In genomic region chr13:51928231-51928630, GRCh38 we compare ENCODE assay signal across 1 cellular context.
TF ChIP-seq lines count a peak whose summit lies in the region.

No MANE protein-coding gene starts in this region.

TF ChIP-seq in HEK293, 187 proteins besides CTCF, POLR2A, EP300 and RAD21 (continued from another document and continues in another):
- TF ChIP-seq FEZF1 (tag by site-specific recombination; IDR thresholded peaks at IDR 0.05): no peak
- TF ChIP-seq ZNF18 (tag by site-specific recombination; IDR thresholded peaks at IDR 0.05): no peak
- no peak for TF ChIP-seq ZNF416 (tag by site-specific recombination; IDR thresholded peaks at IDR 0.05)
- no peak for TF ChIP-seq ZNF837 (tag by site-specific recombination; IDR thresholded peaks at IDR 0.05)
- TF ChIP-seq ZNF112 (tag by site-specific recombination; IDR thresholded peaks at IDR 0.05): no peak
- 0 out of 2 replicates have a peak, but pooled peaks have one; percentile 37 for TF ChIP-seq ZFP69B (tag by site-specific recombination; IDR thresholded peaks at IDR 0.05)
- no peak for TF ChIP-seq ZNF239 (tag by site-specific recombination; IDR thresholded peaks at IDR 0.05)
- no peak for TF ChIP-seq OVOL3 (tag by site-specific recombination; IDR thresholded peaks at IDR 0.05)
- no peak for TF ChIP-seq ZNF768 (tag by site-specific recombination; IDR thresholded peaks at IDR 0.05)
- no peak for TF ChIP-seq MYNN (tag by site-specific recombination; IDR thresholded peaks at IDR 0.05; ENCODE audit: borderline replicate concordance)
- TF ChIP-seq ZNF510 (tag by site-specific recombination; IDR thresholded peaks at IDR 0.05; ENCODE audit: insufficient replicate concordance): no peak
- TF ChIP-seq ZNF580 (tag by site-specific recombination; IDR thresholded peaks at IDR 0.05): no peak
- no peak for TF ChIP-seq ZFP37 (tag by site-specific recombination; IDR thresholded peaks at IDR 0.05)
- TF ChIP-seq SP7 (tag by site-specific recombination; IDR thresholded peaks at IDR 0.05): peak; percentile 93
- TF ChIP-seq ZNF561 (tag by site-specific recombination; IDR thresholded peaks at IDR 0.05; ENCODE audit: borderline replicate concordance): no peak
- no peak for TF ChIP-seq ZSCAN4 (tag by site-specific recombination; IDR thresholded peaks at IDR 0.05)
- TF ChIP-seq ZNF549 (tag by site-specific recombination; IDR thresholded peaks at IDR 0.05): no peak
- 0 out of 2 replicates have a peak, but pooled peaks have one; percentile 37 for TF ChIP-seq INSM2 (tag by site-specific recombination; IDR thresholded peaks at IDR 0.05)
- TF ChIP-seq ZNF624 (tag by site-specific recombination; IDR thresholded peaks at IDR 0.05): no peak
- TF ChIP-seq ZBTB21 (tag by site-specific recombination; IDR thresholded peaks at IDR 0.05): peak; percentile 88
- TF ChIP-seq ZNF585B (tag by site-specific recombination; IDR thresholded peaks at IDR 0.05): no peak
- TF ChIP-seq PBX3 (CRISPR knock-in tag; IDR thresholded peaks at IDR 0.05): no peak
- no peak; the same call in 1 of the 2 replicates for TF ChIP-seq ZNF184 (tag by site-specific recombination; IDR thresholded peaks at IDR 0.05)
- no peak for TF ChIP-seq ZNF610 (tag by site-specific recombination; IDR thresholded peaks at IDR 0.05; ENCODE audit: borderline replicate concordance)
- no peak for TF ChIP-seq ZNF514 (tag by site-specific recombination; IDR thresholded peaks at IDR 0.05)
- TF ChIP-seq ZXDB (tag by site-specific recombination; IDR thresholded peaks at IDR 0.05): no peak
- no peak for TF ChIP-seq ZNF121 (tag by site-specific recombination; IDR thresholded peaks at IDR 0.05)
- no peak for TF ChIP-seq ZSCAN18 (tag by site-specific recombination; IDR thresholded peaks at IDR 0.05)
- TF ChIP-seq ZNF280C (tag by site-specific recombination; IDR thresholded peaks at IDR 0.05): no peak
- no peak for TF ChIP-seq KLF17 (tag by site-specific recombination; IDR thresholded peaks at IDR 0.05)
- TF ChIP-seq ZNF335 (tag by site-specific recombination; conservative IDR thresholded peaks at IDR 0.05): peak; percentile 36; the same call in 1 of the 2 replicates
- TF ChIP-seq ZBTB1 (tag by site-specific recombination; IDR thresholded peaks at IDR 0.05): no peak
- TF ChIP-seq ZNF248 (tag by site-specific recombination; IDR thresholded peaks at IDR 0.05): no peak
- TF ChIP-seq ZNF292 (tag by site-specific recombination; IDR thresholded peaks at IDR 0.05; ENCODE audit: borderline replicate concordance, low read depth): no peak
- TF ChIP-seq ZNF114 (tag by site-specific recombination; IDR thresholded peaks at IDR 0.05): no peak
- no peak for TF ChIP-seq HOXA7 (CRISPR knock-in tag; IDR thresholded peaks at IDR 0.05; ENCODE audit: borderline replicate concordance)
- TF ChIP-seq ZNF660 (tag by site-specific recombination; IDR thresholded peaks at IDR 0.05): peak; percentile 87
- no peak for TF ChIP-seq ZNF37A (tag by site-specific recombination; IDR thresholded peaks at IDR 0.05)
- TF ChIP-seq ZNF707 (tag by site-specific recombination; IDR thresholded peaks at IDR 0.05): no peak
- TF ChIP-seq RBAK (tag by site-specific recombination; IDR thresholded peaks at IDR 0.05): no peak
- no peak for TF ChIP-seq ELK4 (IDR thresholded peaks at IDR 0.05; ENCODE audit: borderline replicate concordance, low read depth, low read length)
- no peak for TF ChIP-seq ZNF362 (tag by site-specific recombination; IDR thresholded peaks at IDR 0.05)
- peak; percentile 56 for TF ChIP-seq ZNF600 (tag by site-specific recombination; IDR thresholded peaks at IDR 0.05)
- TF ChIP-seq ZNF146 (tag by site-specific recombination; IDR thresholded peaks at IDR 0.05): no peak
- TF ChIP-seq SCRT1 (tag by site-specific recombination; IDR thresholded peaks at IDR 0.05; ENCODE audit: borderline replicate concordance): no peak
- no peak for TF ChIP-seq HOXD13 (CRISPR knock-in tag; IDR thresholded peaks at IDR 0.05; ENCODE audit: borderline replicate concordance)
- TF ChIP-seq ZNF654 (tag by site-specific recombination; IDR thresholded peaks at IDR 0.05; ENCODE audit: low read depth): no peak
- TF ChIP-seq ZNF596 (tag by site-specific recombination; IDR thresholded peaks at IDR 0.05): no peak
- no peak for TF ChIP-seq ZNF704 (tag by site-specific recombination; IDR thresholded peaks at IDR 0.05)
- no peak for TF ChIP-seq ZNF645 (tag by site-specific recombination; IDR thresholded peaks at IDR 0.05)
- no peak for TF ChIP-seq SETDB1 (IDR thresholded peaks at IDR 0.05; ENCODE audit: insufficient read length, low read length)
- TF ChIP-seq ZNF155 (tag by site-specific recombination; IDR thresholded peaks at IDR 0.05): no peak
